ENCODE assay signal across 8 cellular contexts in genomic region chr22:41576877-41577276, GRCh38. TPM values are rescaled to one million over a fixed set of nuclear protein-coding genes. Genes with fewer than 3 reads are reported as not detected.
A peak's percentile ranks its signal among the peaks of the same experiment; 100 is the strongest.
DNase-seq lines count a peak whose midpoint lies in the region; ATAC-seq and TF ChIP-seq lines count a peak whose summit lies in the region.

No MANE protein-coding gene starts in this region.

- no peaks in the 10 kb centered on the region for H3K4me1 ChIP-seq in breast epithelium

- POLR2A ChIA-PET in MCF 10A (lab: Yijun Ruan, JAX) = interaction anchor here (0.7 to 1.1 kb wide), 3 partner anchors 10 to 43 kb away, joined by 3 read pairs; partner anchors contain the start of gene PMM1
- POLR2A ChIA-PET in activated CD4-positive, alpha-beta memory T cell treated with anti-CD3 and anti-CD28 coated beads for 36 hours (lab: Charles Lee) = no interaction called here

- peaks cover 30% of the 10 kb centered on the region for H3K36me3 Mint-ChIP-seq in MCF 10A (ENCODE audit: insufficient read depth, unreplicated experiment)
- peaks cover 15% of the 10 kb centered on the region for H3K36me3 Mint-ChIP-seq in activated CD4-positive, alpha-beta memory T cell treated with anti-CD3 and anti-CD28 coated beads for 36 hours

- H3K4me3 ChIP-seq in breast epithelium = no peak overlapping the region

- no peak for TF ChIP-seq POLR2A in breast epithelium (IDR thresholded peaks at IDR 0.05)

- H3K36me3 ChIP-seq in breast epithelium = no peaks in the 10 kb centered on the region

- CTCF ChIA-PET in MCF 10A (lab: Yijun Ruan, JAX) = interaction anchor here (0.6 to 2.2 kb wide), 7 partner anchors 9 to 1243 kb away, joined by 3 to 7 read pairs (median 3); no protein-coding TSS in a partner anchor
- CTCF ChIA-PET in activated CD4-positive, alpha-beta memory T cell treated with anti-CD3 and anti-CD28 coated beads for 36 hours (lab: Charles Lee) = interaction anchor here (0.7 to 1.1 kb wide), 3 partner anchors 8 to 90 kb away, joined by 3 to 6 read pairs (median 3); no protein-coding TSS in a partner anchor

- H3K27me3 ChIP-seq in breast epithelium = no peaks in the 10 kb centered on the region

- H3K9me3 Mint-ChIP-seq in MCF 10A (ENCODE audit: unreplicated experiment) = peaks cover 8% of the 10 kb centered on the region
- no peaks in the 10 kb centered on the region for H3K9me3 Mint-ChIP-seq in activated CD4-positive, alpha-beta memory T cell treated with anti-CD3 and anti-CD28 coated beads for 36 hours

- BruUV-seq in MCF 10A (replicated peaks; lab: Mats Ljungman, UMichigan) = TSS peak; percentile 71

- no peaks in the 10 kb centered on the region for H3K4me1 Mint-ChIP-seq in MCF 10A (ENCODE audit: insufficient read depth, unreplicated experiment)
- H3K4me1 Mint-ChIP-seq in activated CD4-positive, alpha-beta memory T cell treated with anti-CD3 and anti-CD28 coated beads for 36 hours (ENCODE audit: low read depth) = no peaks in the 10 kb centered on the region

- peak; percentile 51 for TF ChIP-seq CTCF in MCF 10A (IDR thresholded peaks at IDR 0.05; ENCODE audit: unreplicated experiment)
- peak in 1 of 3 donors; percentile 28 for TF ChIP-seq CTCF in breast epithelium (IDR thresholded peaks at IDR 0.05)

- H3K4me3 Mint-ChIP-seq in MCF 10A (ENCODE audit: unreplicated experiment) = no peak overlapping the region
- H3K4me3 Mint-ChIP-seq in activated CD4-positive, alpha-beta memory T cell treated with anti-CD3 and anti-CD28 coated beads for 36 hours = no peak overlapping the region

- H3K27me3 Mint-ChIP-seq in MCF 10A (ENCODE audit: insufficient read depth, unreplicated experiment) = no peaks in the 10 kb centered on the region
- no peaks in the 10 kb centered on the region for H3K27me3 Mint-ChIP-seq in activated CD4-positive, alpha-beta memory T cell treated with anti-CD3 and anti-CD28 coated beads for 36 hours

- DNase-seq in MCF 10A (ENCODE audit: unreplicated experiment) (peak; percentile 56), breast epithelium (ENCODE audit: low spot score in 2 of 2) (no peak), MV-4-11 (lab: John Stamatoyannopoulos, UW) (peak; percentile 41), glomerular visceral epithelial cell (ENCODE audit: extremely low spot score) (peak; percentile 55), sciatic nerve (ENCODE audit: low spot score) (no peak), medulla oblongata (ENCODE audit: extremely low spot score) (no peak)
- DNase-seq in activated CD4-positive, alpha-beta memory T cell treated with anti-CD3 and anti-CD28 coated beads for 36 hours = peak; percentile 53

- ATAC-seq in sciatic nerve (peak; percentile 29), GM21528 (IDR thresholded peaks at IDR 0.05; ENCODE audit: low FRiP score, unreplicated experiment) (no peak)

- H3K27ac Mint-ChIP-seq in MCF 10A (ENCODE audit: low read depth, unreplicated experiment) = no peak overlapping the region
- H3K27ac Mint-ChIP-seq in activated CD4-positive, alpha-beta memory T cell treated with anti-CD3 and anti-CD28 coated beads for 36 hours = no peak overlapping the region

- intact Hi-C loops in MCF 10A (cut with micrococcal nuclease) (no loop called here), breast epithelium (cut with DNase I; ENCODE audit: low total_unique reads) (no loop called here), sciatic nerve (cut with DNase I) (no loop called here)
- intact Hi-C loops in activated CD4-positive, alpha-beta memory T cell treated with anti-CD3 and anti-CD28 coated beads for 36 hours (cut with micrococcal nuclease) = no loop called here

- H3K9me3 ChIP-seq in breast epithelium = no peaks in the 10 kb centered on the region

- H3K27ac ChIP-seq in breast epithelium = no peak overlapping the region

RNA-seq across cellular contexts. Expression of gene PMM1, which starts 12.8 kb away (rescaled TPM):
- 29.9 and 30.9 TPM in 2 replicates for total RNA-seq in MCF 10A (2022)
- total RNA-seq in breast epithelium = 10 to 100 TPM; 42.7 to 74.1 (median 48.5) TPM
- total RNA-seq in activated CD4-positive, alpha-beta memory T cell treated with anti-CD3 and anti-CD28 coated beads for 36 hours = 10 to 100 TPM; 45.1 to 46.4 TPM
- 28.4 TPM for total RNA-seq in sciatic nerve

RNA-seq across cellular contexts. Expression of gene CSDC2, which starts 16.1 kb away (rescaled TPM):
- total RNA-seq in MCF 10A (2022) (not detected in 2 replicates), breast epithelium (1 to 10 TPM in 2 of 3 donors, not detected in 1; 1.6 to 1.9 TPM), sciatic nerve (1.6 TPM)
- not detected for total RNA-seq in activated CD4-positive, alpha-beta memory T cell treated with anti-CD3 and anti-CD28 coated beads for 36 hours

RNA-seq across cellular contexts. Expression of gene POLR3H, which starts 32.6 kb away (rescaled TPM):
- total RNA-seq in MCF 10A (2022) (26.3 and 35.5 TPM in 2 replicates), breast epithelium (10 to 100 TPM; 18.2 to 26.5 (median 20.2) TPM), sciatic nerve (26.6 TPM)
- 10 to 100 TPM; 23.3 to 23.8 TPM for total RNA-seq in activated CD4-positive, alpha-beta memory T cell treated with anti-CD3 and anti-CD28 coated beads for 36 hours

RNA-seq across cellular contexts. Expression of gene DESI1, which starts 44.0 kb away (rescaled TPM):
- total RNA-seq in MCF 10A (2022) (59.6 and 67.2 TPM in 2 replicates), breast epithelium (10 to 100 TPM; 17.0 to 23.5 (median 21.0) TPM), sciatic nerve (28.8 TPM)
- 10 to 100 TPM; 55.5 to 57.9 TPM for total RNA-seq in activated CD4-positive, alpha-beta memory T cell treated with anti-CD3 and anti-CD28 coated beads for 36 hours

RNA-seq across cellular contexts. Expression of gene XRCC6, which starts 44.2 kb away (rescaled TPM):
- total RNA-seq in MCF 10A (2022) (173 and 203 TPM in 2 replicates), breast epithelium (100 to 1,000 TPM; 194 to 232 (median 220) TPM), sciatic nerve (125 TPM)
- 100 to 1,000 TPM; 403 to 409 TPM for total RNA-seq in activated CD4-positive, alpha-beta memory T cell treated with anti-CD3 and anti-CD28 coated beads for 36 hours

Comparison
In these comparisons a context has a peak if more than half of its experiments do, and no peak if none do; other contexts are left out.
1. DNase-seq: peak in MCF 10A (single experiment), MV-4-11 (single experiment), activated CD4-positive, alpha-beta memory T cell treated with anti-CD3 and anti-CD28 coated beads for 36 hours (single experiment) and glomerular visceral epithelial cell (single experiment); none in breast epithelium (0 of 2), sciatic nerve (single experiment) and medulla oblongata (single experiment).